1 cellular context compared by ENCODE assay signal in genomic region chr11:66510271-66510989, GRCh38.
TF ChIP-seq lines count a peak whose summit lies in the region.

BBS1 (plus strand) TSS chr11:66510635; CDS start chr11:66510660, 25 bp downstream.

TF ChIP-seq in WTC11, 78 proteins besides CTCF, POLR2A, EP300 and RAD21 (continued from another document and continues in another):
- TF ChIP-seq STAT6 (CRISPR knock-in tag; conservative IDR thresholded peaks at IDR 0.05; ENCODE audit: low read depth) (no peak), RORB (CRISPR knock-in tag; IDR thresholded peaks at IDR 0.05) (no peak), ZBTB21 (CRISPR knock-in tag; IDR thresholded peaks at IDR 0.05; ENCODE audit: borderline replicate concordance) (no peak), TEAD1 (CRISPR knock-in tag; IDR thresholded peaks at IDR 0.05) (peak; percentile 94; the same call in 1 of the 2 replicates), CDX4 (CRISPR knock-in tag; IDR thresholded peaks at IDR 0.05; ENCODE audit: borderline replicate concordance) (no peak), JAZF1 (CRISPR knock-in tag; IDR thresholded peaks at IDR 0.05) (no peak), GRHL2 (CRISPR knock-in tag; IDR thresholded peaks at IDR 0.05; ENCODE audit: insufficient replicate concordance, severe bottlenecking) (no peak), FOXK1 (CRISPR knock-in tag; IDR thresholded peaks at IDR 0.05) (peak; percentile 81), JUN (CRISPR knock-in tag; IDR thresholded peaks at IDR 0.05) (0 out of 2 replicates have a peak, but pooled peaks have one; percentile 26), ZNF416 (CRISPR knock-in tag; IDR thresholded peaks at IDR 0.05) (no peak), USF1 (CRISPR knock-in tag; IDR thresholded peaks at IDR 0.05) (0 out of 2 replicates have a peak, but pooled peaks have one; percentile 29), SP1 (CRISPR knock-in tag; conservative IDR thresholded peaks at IDR 0.05) (peak; percentile 99), ZNF512 (CRISPR knock-in tag; IDR thresholded peaks at IDR 0.05; ENCODE audit: borderline replicate concordance) (no peak), E2F5 (CRISPR knock-in tag; IDR thresholded peaks at IDR 0.05) (no peak; the same call in 1 of the 2 replicates), CBFB (CRISPR knock-in tag; IDR thresholded peaks at IDR 0.05; ENCODE audit: low read depth) (no peak), ZBTB43 (CRISPR knock-in tag; IDR thresholded peaks at IDR 0.05) (0 out of 2 replicates have a peak, but pooled peaks have one; percentile 48), NR1H2 (CRISPR knock-in tag; IDR thresholded peaks at IDR 0.05) (no peak), E2F1 (CRISPR knock-in tag; IDR thresholded peaks at IDR 0.05) (no peak), NFATC4 (CRISPR knock-in tag; IDR thresholded peaks at IDR 0.05) (no peak), ZNF425 (CRISPR knock-in tag; conservative IDR thresholded peaks at IDR 0.05) (no peak), IRF1 (CRISPR knock-in tag; IDR thresholded peaks at IDR 0.05) (no peak), RELA (CRISPR knock-in tag; IDR thresholded peaks at IDR 0.05; ENCODE audit: borderline replicate concordance) (no peak), ATF1 (CRISPR knock-in tag; IDR thresholded peaks at IDR 0.05) (no peak), ZNF423 (CRISPR knock-in tag; IDR thresholded peaks at IDR 0.05) (no peak), ZNF219 (CRISPR knock-in tag; IDR thresholded peaks at IDR 0.05; ENCODE audit: borderline replicate concordance) (no peak), TP53 (CRISPR knock-in tag; IDR thresholded peaks at IDR 0.05) (no peak), ZNF317 (CRISPR knock-in tag; IDR thresholded peaks at IDR 0.05; ENCODE audit: borderline replicate concordance, low read depth) (no peak), ZNF232 (CRISPR knock-in tag; IDR thresholded peaks at IDR 0.05) (0 out of 2 replicates have a peak, but pooled peaks have one; percentile 17), TEAD4 (CRISPR knock-in tag; IDR thresholded peaks at IDR 0.05) (no peak), ESRRA (CRISPR knock-in tag; IDR thresholded peaks at IDR 0.05; ENCODE audit: borderline replicate concordance) (no peak), CREM (CRISPR knock-in tag; IDR thresholded peaks at IDR 0.05) (no peak), ELF4 (CRISPR knock-in tag; IDR thresholded peaks at IDR 0.05; ENCODE audit: low read depth) (no peak), ATF2 (CRISPR knock-in tag; IDR thresholded peaks at IDR 0.05; ENCODE audit: borderline replicate concordance, low read depth) (0 out of 2 replicates have a peak, but pooled peaks have one; percentile 28), PRRX2 (CRISPR knock-in tag; IDR thresholded peaks at IDR 0.05) (no peak), HMGXB4 (CRISPR knock-in tag; IDR thresholded peaks at IDR 0.05) (no peak), KAT7 (CRISPR knock-in tag; IDR thresholded peaks at IDR 0.05; ENCODE audit: borderline replicate concordance) (peak; percentile 73; the same call in 1 of the 2 replicates), ZNF263 (CRISPR knock-in tag; IDR thresholded peaks at IDR 0.05; ENCODE audit: low read depth) (no peak), NFYB (CRISPR knock-in tag; conservative IDR thresholded peaks at IDR 0.05; ENCODE audit: low read depth) (peak; percentile 35; the same call in 1 of the 2 replicates), GABPB1 (CRISPR knock-in tag; IDR thresholded peaks at IDR 0.05) (peak; percentile 66), ETV6 (CRISPR knock-in tag; IDR thresholded peaks at IDR 0.05) (peak; percentile 92), AFF4 (CRISPR knock-in tag; IDR thresholded peaks at IDR 0.05; ENCODE audit: borderline replicate concordance) (no peak)
